Comparison of ENCODE assay signal across 19 cellular contexts in the genomic region with DNA sequence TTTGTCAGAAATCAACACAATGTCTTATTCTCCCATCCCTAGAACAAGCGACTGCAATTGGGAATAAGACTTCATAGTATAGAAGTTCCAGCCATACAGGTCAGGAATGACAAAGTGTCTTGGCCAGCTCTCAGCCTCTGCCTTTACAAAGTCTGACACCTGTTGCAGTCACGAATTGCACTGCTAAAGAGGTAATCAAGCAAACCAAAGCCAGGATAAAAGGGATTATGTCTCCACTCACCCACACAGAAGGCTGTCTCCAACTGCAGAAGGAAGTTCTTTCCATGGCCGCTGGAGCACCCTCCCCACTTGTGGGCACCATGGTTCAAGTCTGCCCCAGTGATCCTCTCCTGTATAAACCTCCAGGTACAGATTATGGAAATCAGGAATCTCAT.
DNase-seq lines count a peak whose midpoint lies in the region; ATAC-seq, FAIRE-seq and TF ChIP-seq lines count a peak whose summit lies in the region.
"Had no signal": no experiment of that assay in that cellular context is flagged by ENCODE, and none has a peak within 500 bp of the region (broad histone marks: within the 10 kb centered on the region; RNA-seq: fewer than 3 reads in every experiment).

No MANE protein-coding gene starts in this region.

- H2BK20ac ChIP-seq in H1 (ENCODE audit: low read length), result no peak overlapping the region

- TF ChIP-seq EP300 in H1 (IDR thresholded peaks at IDR 0.05; ENCODE audit: borderline replicate concordance in 1 of 2, low read depth in 2 of 2, low read length in 2 of 2), result no peak

- no peak overlapping the region; the same call in 1 of the 2 replicates for H2BK12ac ChIP-seq in H1 (ENCODE audit: low read depth, low read length)

- TF ChIP-seq POLR2A in H1 (IDR thresholded peaks at IDR 0.05; ENCODE audit: control extremely low read depth in 1 of 2, low read depth in 2 of 2, low read length in 2 of 2), result no peak
- no peak for TF ChIP-seq POLR2A in uterus (IDR thresholded peaks at IDR 0.05)

- H2AK5ac ChIP-seq in H1 (ENCODE audit: low read depth, low read length), result no peak overlapping the region

- H3K4me2 ChIP-seq in H1 (ENCODE audit: insufficient read depth in 1 of 2, low read depth in 2 of 2, low read length in 2 of 2) (no peak overlapping the region), osteoblast (ENCODE audit: insufficient read depth, low read length) (peak overlapping the region; percentile 9)

- H3K18ac ChIP-seq in H1 (ENCODE audit: extremely low read depth, low read length), result 0 out of 2 replicates have a peak overlapping the region, but pooled peaks have one; percentile 24

- H3K4me1 ChIP-seq in right atrium auricular region (peaks cover 0 to 61% of the 10 kb centered on the region in 2 donors), H1 (replicated peaks in 1 of 4; ENCODE audit: control insufficient read depth in 3 of 4, insufficient read depth in 4 of 4, low read length in 3 of 4) (peaks cover 5 to 14% (median 12%) of the 10 kb centered on the region in 4 experiments; a peak in 6 of 7 replicates), osteoblast (ENCODE audit: insufficient read depth, low read length) (peaks cover 60% of the 10 kb centered on the region), uterus (peaks cover 2 to 10% of the 10 kb centered on the region in 2 donors)

- CTCF ChIA-PET in H1 (lab: Charles Lee; ENCODE audit: partially characterized antibody), result interaction anchor here (1.0 to 3.1 kb wide), 5 partner anchors 8 to 157 kb away, joined by 3 to 8 read pairs (median 5); no protein-coding TSS in a partner anchor

- WGBS in H1 (ENCODE audit: extremely low coverage in 1 of 2, insufficient coverage in 1 of 2, insufficient read length in 1 of 2, insufficient replicate concordance in 2 of 2, low coverage in 1 of 2, low lambda C conversion rate in 2 of 2, missing lambda C conversion rate in 1 of 2), 2 experiments, result 81% methylated on average over 3 of the region's 3 CpGs; no CpG with 5 or more reads in 1 of the 2 experiments

- H2BK15ac ChIP-seq in H1 (ENCODE audit: low read length), result 0 out of 2 replicates have a peak overlapping the region, but pooled peaks have one; percentile 73

- H3K36me3 Mint-ChIP-seq in stimulated activated effector memory CD8-positive, alpha-beta T cell treated with anti-CD3 and anti-CD28 coated beads, Interleukin-12 subunit alpha, Interleukin-12 subunit beta, amount 100 ng/mL, for 72 hours, result no peaks in the 10 kb centered on the region
- H3K36me3 Mint-ChIP-seq: activated naive CD4-positive, alpha-beta T cell treated with anti-CD3 and anti-CD28 coated beads, Interleukin-2, amount 10 ng/mL, durations not matched to agents 7 days and 5 days; CD4-positive, alpha-beta memory T cell had no signal

- TF ChIP-seq CTCF in right atrium auricular region (IDR thresholded peaks at IDR 0.05), result no peak
- TF ChIP-seq CTCF in H1 (IDR thresholded peaks at IDR 0.05; ENCODE audit: control extremely low read depth in 1 of 3, insufficient read depth in 1 of 3, low read depth in 1 of 3, low read length in 3 of 3), result no peak
- no peak for TF ChIP-seq CTCF in osteoblast (IDR thresholded peaks at IDR 0.05; ENCODE audit: extremely low read depth, low read depth, low read length)
- no peak for TF ChIP-seq CTCF in uterus (IDR thresholded peaks at IDR 0.05)

- no peak overlapping the region for H3K9ac ChIP-seq in H1 (replicated peaks in 1 of 4; ENCODE audit: extremely low read depth in 1 of 4, low read depth in 3 of 4, low read length in 3 of 4)

- FAIRE-seq in H1 (lab: Jason Lieb, UNC), result no peak
- FAIRE-seq: bronchial epithelial cell, frontal cortex had no signal

- H3K79me2 ChIP-seq in H1 (ENCODE audit: control insufficient read depth in 1 of 2, insufficient read depth in 2 of 2, low read length in 2 of 2) (no peaks in the 10 kb centered on the region), osteoblast (ENCODE audit: insufficient read depth, low read length) (no peaks in the 10 kb centered on the region)

- no peak overlapping the region for H3K4ac ChIP-seq in H1 (replicated peaks; ENCODE audit: insufficient read length, low read depth, low read length)

- POLR2A ChIA-PET in H1 (lab: Charles Lee; ENCODE audit: partially characterized antibody), result interaction anchor here (0.9 to 1.0 kb wide), 2 partner anchors 13 to 61 kb away, joined by 3 read pairs; no protein-coding TSS in a partner anchor

- H3K9me3 ChIP-seq in right atrium auricular region (no peaks in the 10 kb centered on the region), H1 (ENCODE audit: insufficient read depth in 2 of 2, low read depth in 1 of 2, low read length in 1 of 2) (no peaks in the 10 kb centered on the region), osteoblast (ENCODE audit: low read depth, low read length) (no peaks in the 10 kb centered on the region), uterus (no peaks in the 10 kb centered on the region)

- H3K27me3 ChIP-seq in right atrium auricular region (no peaks in the 10 kb centered on the region), H1 (replicated peaks in 1 of 4; ENCODE audit: control insufficient read depth in 3 of 4, extremely low read depth in 1 of 4, insufficient read depth in 3 of 4, low read length in 3 of 4) (no peaks in the 10 kb centered on the region; a peak in 1 of 7 replicates), osteoblast (ENCODE audit: insufficient read depth, low read length) (no peaks in the 10 kb centered on the region), uterus (no peaks in the 10 kb centered on the region)

- no peak overlapping the region for H4K91ac ChIP-seq in H1 (replicated peaks; ENCODE audit: insufficient read length, low read length)

- H2AFZ ChIP-seq in H1 (ENCODE audit: low read length), result no peak overlapping the region
- H2AFZ ChIP-seq in osteoblast (ENCODE audit: low read length), result no peak overlapping the region

- H2BK5ac ChIP-seq in H1 (ENCODE audit: low read depth, low read length), result no peak overlapping the region

- DNase-seq in right atrium auricular region (ENCODE audit: low spot score) (no peak), Right ventricle myocardium superior (no peak), H1 (ENCODE audit: low read depth in 1 of 2, low spot score in 2 of 2) (no peak), osteoblast (ENCODE audit: insufficient read length, low spot score, missing footprints) (peak; percentile 35), uterus (no peak), NCI-H2107 (lab: John Stamatoyannopoulos, UW) (no peak)
- DNase-seq in stimulated activated effector memory CD8-positive, alpha-beta T cell treated with anti-CD3 and anti-CD28 coated beads, Interleukin-12 subunit alpha, Interleukin-12 subunit beta, amount 100 ng/mL, for 72 hours (ENCODE audit: low spot score in 2 of 2), result no peak
- DNase-seq: ACHN; activated naive CD4-positive, alpha-beta T cell treated with anti-CD3 and anti-CD28 coated beads, Interleukin-2, amount 10 ng/mL, durations not matched to agents 7 days and 5 days; activated T-cell treated with anti-CD3 and anti-CD28 coated beads for 4 hours; CD4-positive, alpha-beta memory T cell; DND-41; effector memory CD8-positive, alpha-beta T cell; NCI-H1930; stimulated activated naive CD4-positive, alpha-beta T cell treated with Interleukin-2 at 50 U/mL for 16 hours had no signal

- no peak overlapping the region for H3K14ac ChIP-seq in H1 (ENCODE audit: insufficient read length)

- peak overlapping the region; percentile 56 to 78 for H3K27ac ChIP-seq in right atrium auricular region
- no peak overlapping the region for H3K27ac ChIP-seq in H1 (ENCODE audit: low read depth, low read length)
- peak overlapping the region; percentile 9 for H3K27ac ChIP-seq in osteoblast (ENCODE audit: low read depth, low read length)
- H3K27ac ChIP-seq in uterus, result peak overlapping the region; percentile 83 to 85

- TF ChIP-seq RAD21 in H1 (IDR thresholded peaks at IDR 0.05 in 1 of 2, conservative IDR thresholded peaks at IDR 0.05 in 1 of 2; ENCODE audit: low read depth in 2 of 2, low read length in 2 of 2), result no peak

- no peak overlapping the region for H4K8ac ChIP-seq in H1 (ENCODE audit: extremely low read depth, insufficient read depth, low read length)

- H3K4me3 ChIP-seq in right atrium auricular region (no peak overlapping the region), H1 (ENCODE audit: extremely low read depth in 1 of 4, insufficient read depth in 2 of 4, low read depth in 3 of 4, low read length in 4 of 4) (no peak overlapping the region), osteoblast (ENCODE audit: insufficient read depth, low read length) (no peak overlapping the region), uterus (no peak overlapping the region)
- H3K4me3 ChIP-seq: skin epidermis had no signal

- H3K23me2 ChIP-seq in H1 (ENCODE audit: low read depth, low read length), result no peaks in the 10 kb centered on the region

- intact Hi-C loops in Right ventricle myocardium superior (cut with DNase I) (loop anchor here (10.0 kb wide), 1 partner anchor 122 kb away; no protein-coding TSS in a partner anchor), uterus (cut with DNase I; ENCODE audit: low total_unique reads) (loop anchor here (10.0 kb wide), 1 partner anchor 72 kb away; no protein-coding TSS in a partner anchor)

- no peaks in the 10 kb centered on the region for H3K36me3 ChIP-seq in right atrium auricular region
- no peaks in the 10 kb centered on the region for H3K36me3 ChIP-seq in H1 (ENCODE audit: control insufficient read depth in 2 of 4, insufficient read depth in 4 of 4, low read length in 3 of 4)
- no peaks in the 10 kb centered on the region for H3K36me3 ChIP-seq in osteoblast (ENCODE audit: insufficient read depth, low read length)
- no peaks in the 10 kb centered on the region for H3K36me3 ChIP-seq in uterus

- no peaks in the 10 kb centered on the region for H3K79me1 ChIP-seq in H1 (ENCODE audit: low read depth, low read length)

- H4K20me1 ChIP-seq in H1 (replicated peaks in 1 of 2; ENCODE audit: control insufficient read depth in 1 of 2, insufficient read depth in 2 of 2, low read length in 2 of 2), result no peaks in the 10 kb centered on the region
- H4K20me1 ChIP-seq in osteoblast (ENCODE audit: insufficient read depth, low read length), result no peaks in the 10 kb centered on the region

- peaks cover 12% of the 10 kb centered on the region for H3K4me1 Mint-ChIP-seq in stimulated activated effector memory CD8-positive, alpha-beta T cell treated with anti-CD3 and anti-CD28 coated beads, Interleukin-12 subunit alpha, Interleukin-12 subunit beta, amount 100 ng/mL, for 72 hours
- H3K4me1 Mint-ChIP-seq: activated naive CD4-positive, alpha-beta T cell treated with anti-CD3 and anti-CD28 coated beads, Interleukin-2, amount 10 ng/mL, durations not matched to agents 7 days and 5 days had no signal

- no peak overlapping the region for H2BK120ac ChIP-seq in H1 (replicated peaks; ENCODE audit: low read depth, low read length)

- ATAC-seq in Right ventricle myocardium superior (ENCODE audit: poor library complexity) (no peak), HG03196 (IDR thresholded peaks at IDR 0.05; ENCODE audit: unreplicated experiment) (no peak)
- ATAC-seq in stimulated activated effector memory CD8-positive, alpha-beta T cell treated with anti-CD3 and anti-CD28 coated beads, Interleukin-12 subunit alpha, Interleukin-12 subunit beta, amount 100 ng/mL, for 72 hours, result no peak
- ATAC-seq: effector memory CD8-positive, alpha-beta T cell had no signal

- H3K4me3 Mint-ChIP-seq in stimulated activated effector memory CD8-positive, alpha-beta T cell treated with anti-CD3 and anti-CD28 coated beads, Interleukin-12 subunit alpha, Interleukin-12 subunit beta, amount 100 ng/mL, for 72 hours, result no peak overlapping the region
- H3K4me3 Mint-ChIP-seq: activated naive CD4-positive, alpha-beta T cell treated with anti-CD3 and anti-CD28 coated beads, Interleukin-2, amount 10 ng/mL, durations not matched to agents 7 days and 5 days; CD4-positive, alpha-beta memory T cell; effector memory CD8-positive, alpha-beta T cell had no signal

- H3K27ac Mint-ChIP-seq in stimulated activated effector memory CD8-positive, alpha-beta T cell treated with anti-CD3 and anti-CD28 coated beads, Interleukin-12 subunit alpha, Interleukin-12 subunit beta, amount 100 ng/mL, for 72 hours, result no peak overlapping the region
- H3K27ac Mint-ChIP-seq: activated naive CD4-positive, alpha-beta T cell treated with anti-CD3 and anti-CD28 coated beads, Interleukin-2, amount 10 ng/mL, durations not matched to agents 7 days and 5 days; CD4-positive, alpha-beta memory T cell had no signal

- no peak overlapping the region for H4K5ac ChIP-seq in H1 (ENCODE audit: insufficient read length, low read depth, low read length)

- no peak overlapping the region for H3K23ac ChIP-seq in H1 (ENCODE audit: insufficient read length)

- H3K56ac ChIP-seq in H1 (replicated peaks; ENCODE audit: insufficient read length, low read depth, low read length), result no peak overlapping the region

- H3K9me3 Mint-ChIP-seq in stimulated activated effector memory CD8-positive, alpha-beta T cell treated with anti-CD3 and anti-CD28 coated beads, Interleukin-12 subunit alpha, Interleukin-12 subunit beta, amount 100 ng/mL, for 72 hours, result no peaks in the 10 kb centered on the region
- H3K9me3 Mint-ChIP-seq: activated naive CD4-positive, alpha-beta T cell treated with anti-CD3 and anti-CD28 coated beads, Interleukin-2, amount 10 ng/mL, durations not matched to agents 7 days and 5 days; CD4-positive, alpha-beta memory T cell; effector memory CD8-positive, alpha-beta T cell had no signal
